ENCODE assay signal across 28 cellular contexts in the genomic region with DNA sequence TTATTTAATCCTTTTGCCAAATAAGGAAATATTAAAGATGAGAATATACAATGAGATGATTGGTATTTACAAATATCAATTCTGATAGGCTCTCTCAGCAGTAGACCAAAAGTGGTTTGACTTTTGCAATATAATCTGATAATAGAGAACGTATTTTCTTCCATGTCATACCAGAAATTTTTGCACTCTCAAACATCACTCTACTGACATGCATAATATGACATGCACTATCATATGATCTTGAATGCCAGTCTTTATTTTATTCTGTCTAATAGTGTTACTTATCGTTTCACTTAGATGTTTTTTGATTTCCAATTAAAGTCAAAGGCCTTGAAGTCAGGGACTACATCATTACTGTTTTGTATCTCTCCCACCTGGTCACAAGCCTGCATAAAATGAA.
"Had no signal": no experiment of that assay in that cellular context is flagged by ENCODE, and none has a peak within 500 bp of the region (broad histone marks: within the 10 kb centered on the region; RNA-seq: fewer than 3 reads in every experiment).

No MANE protein-coding gene starts in this region.

- H3K36me3 Mint-ChIP-seq: stimulated activated effector memory CD8-positive, alpha-beta T cell treated with anti-CD3 and anti-CD28 coated beads, Interleukin-12 subunit alpha, Interleukin-12 subunit beta, amount 100 ng/mL, for 72 hours; stimulated activated memory B cell treated with anti-CD40 and anti-IgM and Interleukin-4, amounts not matched to agents 10 μg/mL and 1 μg/mL and 100 μg/mL, for 72 hours; stimulated activated naive B cell treated with anti-CD40 and anti-IgM and Interleukin-4, amounts not matched to agents 10 μg/mL and 1 μg/mL and 100 μg/mL, for 72 hours; type B pancreatic cell had no signal

- H3K27ac Mint-ChIP-seq: stimulated activated effector memory CD8-positive, alpha-beta T cell treated with anti-CD3 and anti-CD28 coated beads, Interleukin-12 subunit alpha, Interleukin-12 subunit beta, amount 100 ng/mL, for 72 hours; stimulated activated memory B cell treated with anti-CD40 and anti-IgM and Interleukin-4, amounts not matched to agents 10 μg/mL and 1 μg/mL and 100 μg/mL, for 72 hours; stimulated activated naive B cell treated with anti-CD40 and anti-IgM and Interleukin-4, amounts not matched to agents 10 μg/mL and 1 μg/mL and 100 μg/mL, for 72 hours; stimulated activated naive CD8-positive, alpha-beta T cell treated with anti-CD3 and anti-CD28 coated beads, Interleukin-15, amount 100 ng/mL, for 72 hours; stimulated activated naive CD8-positive, alpha-beta T cell treated with anti-CD3 and anti-CD28 coated beads, Interleukin-15, Interleukin-2, amounts not matched to agents 100 ng/mL and 50 ng/mL, for 24 hours; type B pancreatic cell had no signal

- DNase-seq: stimulated activated CD4-positive, alpha-beta T cell treated with anti-CD3 and anti-CD28 coated beads, Interleukin-2, amount 100 ng/mL, for 48 hours; stimulated activated CD4-positive, alpha-beta T cell treated with anti-CD3 and anti-CD28 coated beads, Interleukin-4, amount 100 ng/mL, for 1 hour; stimulated activated CD4-positive, alpha-beta T cell treated with anti-CD3 and anti-CD28 coated beads, Interleukin-4, amount 100 ng/mL, for 24 hours; stimulated activated CD4-positive, alpha-beta T cell treated with anti-CD3 and anti-CD28 coated beads, Interleukin-4, amount 100 ng/mL, for 4 hours; stimulated activated CD8-positive, alpha-beta memory T cell treated with anti-CD3 and anti-CD28 coated beads, Interleukin-4, amount 100 ng/mL, for 48 hours; stimulated activated naive B cell treated with anti-CD40 and anti-IgM and Interleukin-4, amounts not matched to agents 10 μg/mL and 1 μg/mL and 100 μg/mL, for 72 hours; stimulated activated naive CD4-positive, alpha-beta T cell; stimulated activated naive CD4-positive, alpha-beta T cell treated with Interleukin-2 at 50 U/mL for 16 hours; stimulated activated naive CD8-positive, alpha-beta T cell treated with anti-CD3 and anti-CD28 coated beads, Interleukin-15, amount 100 ng/mL, for 72 hours; stimulated activated naive CD8-positive, alpha-beta T cell treated with anti-CD3 and anti-CD28 coated beads, Interleukin-15, Interleukin-2, amounts not matched to agents 100 U/mL and 50 U/mL, for 24 hours; stomach; substantia nigra; testis; thyroid gland; tibial artery; transverse colon; trophoblast cell; upper lobe of left lung; upper lobe of right lung; uterus had no signal

- H3K27ac ChIP-seq: stomach, suprapubic skin, testis, thoracic aorta, thyroid gland, tibial artery, tibial nerve, transverse colon, upper lobe of left lung, upper lobe of right lung, uterus, vagina had no signal

- H3K4me3 Mint-ChIP-seq: stimulated activated effector memory CD8-positive, alpha-beta T cell treated with anti-CD3 and anti-CD28 coated beads, Interleukin-12 subunit alpha, Interleukin-12 subunit beta, amount 100 ng/mL, for 72 hours; stimulated activated memory B cell treated with anti-CD40 and anti-IgM and Interleukin-4, amounts not matched to agents 10 μg/mL and 1 μg/mL and 100 μg/mL, for 72 hours; stimulated activated naive B cell treated with anti-CD40 and anti-IgM and Interleukin-4, amounts not matched to agents 10 μg/mL and 1 μg/mL and 100 μg/mL, for 72 hours; stimulated activated naive CD8-positive, alpha-beta T cell treated with anti-CD3 and anti-CD28 coated beads, Interleukin-15, amount 100 ng/mL, for 72 hours; stimulated activated naive CD8-positive, alpha-beta T cell treated with anti-CD3 and anti-CD28 coated beads, Interleukin-15, Interleukin-2, amounts not matched to agents 100 ng/mL and 50 ng/mL, for 24 hours; type B pancreatic cell had no signal

- H3K27me3 ChIP-seq: stomach, suprapubic skin, testis, thyroid gland, tibial artery, tibial nerve, transverse colon, upper lobe of left lung, upper lobe of right lung, uterus, vagina had no signal

- H3K4me1 Mint-ChIP-seq: stimulated activated effector memory CD8-positive, alpha-beta T cell treated with anti-CD3 and anti-CD28 coated beads, Interleukin-12 subunit alpha, Interleukin-12 subunit beta, amount 100 ng/mL, for 72 hours; stimulated activated memory B cell treated with anti-CD40 and anti-IgM and Interleukin-4, amounts not matched to agents 10 μg/mL and 1 μg/mL and 100 μg/mL, for 72 hours; stimulated activated naive B cell treated with anti-CD40 and anti-IgM and Interleukin-4, amounts not matched to agents 10 μg/mL and 1 μg/mL and 100 μg/mL, for 72 hours; stimulated activated naive CD8-positive, alpha-beta T cell treated with anti-CD3 and anti-CD28 coated beads, Interleukin-15, amount 100 ng/mL, for 72 hours had no signal

- H3K4me1 ChIP-seq: stomach, testis, thyroid gland, tibial artery, tibial nerve, transverse colon, upper lobe of left lung, upper lobe of right lung, uterus, vagina had no signal

- H3K4me3 ChIP-seq: stomach, suprapubic skin, testis, thoracic aorta, thyroid gland, tibial artery, tibial nerve, transverse colon, upper lobe of left lung, upper lobe of right lung, uterus, vagina had no signal

- H3K27me3 Mint-ChIP-seq: stimulated activated memory B cell treated with anti-CD40 and anti-IgM and Interleukin-4, amounts not matched to agents 10 μg/mL and 1 μg/mL and 100 μg/mL, for 72 hours; stimulated activated naive B cell treated with anti-CD40 and anti-IgM and Interleukin-4, amounts not matched to agents 10 μg/mL and 1 μg/mL and 100 μg/mL, for 72 hours; stimulated activated naive CD8-positive, alpha-beta T cell treated with anti-CD3 and anti-CD28 coated beads, Interleukin-15, amount 100 ng/mL, for 72 hours; stimulated activated naive CD8-positive, alpha-beta T cell treated with anti-CD3 and anti-CD28 coated beads, Interleukin-15, Interleukin-2, amounts not matched to agents 100 ng/mL and 50 ng/mL, for 24 hours; type B pancreatic cell had no signal

- H3K9me3 Mint-ChIP-seq: stimulated activated memory B cell treated with anti-CD40 and anti-IgM and Interleukin-4, amounts not matched to agents 10 μg/mL and 1 μg/mL and 100 μg/mL, for 72 hours; type B pancreatic cell had no signal

- H3K9me3 ChIP-seq: stomach, suprapubic skin, testis, thoracic aorta, thyroid gland, tibial artery, tibial nerve, transverse colon, upper lobe of left lung, upper lobe of right lung, uterus, vagina had no signal

- ATAC-seq: stimulated activated effector memory CD8-positive, alpha-beta T cell treated with anti-CD3 and anti-CD28 coated beads, Interleukin-12 subunit alpha, Interleukin-12 subunit beta, amount 100 ng/mL, for 72 hours; stimulated activated memory B cell treated with anti-CD40 and anti-IgM and Interleukin-4, amounts not matched to agents 10 μg/mL and 1 μg/mL and 100 μg/mL, for 72 hours; stimulated activated naive B cell treated with anti-CD40 and anti-IgM and Interleukin-4, amounts not matched to agents 10 μg/mL and 1 μg/mL and 100 μg/mL, for 72 hours; stimulated activated naive CD8-positive, alpha-beta T cell treated with anti-CD3 and anti-CD28 coated beads, Interleukin-15, amount 100 ng/mL, for 72 hours; stimulated activated naive CD8-positive, alpha-beta T cell treated with anti-CD3 and anti-CD28 coated beads, Interleukin-15, Interleukin-2, amounts not matched to agents 100 U/mL and 50 U/mL, for 24 hours; upper lobe of right lung had no signal

- H3K36me3 ChIP-seq: stomach, suprapubic skin, thoracic aorta, thyroid gland, tibial artery, tibial nerve, transverse colon, upper lobe of left lung, upper lobe of right lung, uterus, vagina had no signal
